Comparison of ENCODE assay signal across 17 cellular contexts in genomic region chr2:11757101-11757500, GRCh38. TPM values are rescaled to one million over a fixed set of nuclear protein-coding genes. Genes with fewer than 3 reads are reported as not detected.
DNase-seq lines count a peak whose midpoint lies in the region; ATAC-seq and TF ChIP-seq lines count a peak whose summit lies in the region.
"Had no signal": no experiment of that assay in that cellular context is flagged by ENCODE, and none has a peak within 500 bp of the region (broad histone marks: within the 10 kb centered on the region; RNA-seq: fewer than 3 reads in every experiment).

No MANE protein-coding gene starts in this region.

- peaks cover 87% of the 10 kb centered on the region for H3K4me1 Mint-ChIP-seq in activated T-cell treated with anti-CD3 and anti-CD28 coated beads, Interleukin-2, amount 50 U/mL, for 24 hours (ENCODE audit: low read depth)
- peaks cover 78% of the 10 kb centered on the region for H3K4me1 Mint-ChIP-seq in activated naive CD8-positive, alpha-beta T cell treated with anti-CD3 and anti-CD28 coated beads for 36 hours
- H3K4me1 Mint-ChIP-seq in stimulated activated memory B cell treated with anti-CD40 and anti-IgM and Interleukin-4, amounts not matched to agents 10 μg/mL and 1 μg/mL and 100 μg/mL, for 72 hours, result peaks cover 72% of the 10 kb centered on the region

- DNase-seq in activated T-cell treated with anti-CD3 and anti-CD28 coated beads, Interleukin-2, amount 50 U/mL, for 24 hours, result no peak
- no peak for DNase-seq in activated T-cell treated with anti-CD3 and anti-CD28 coated beads for 4 hours
- DNase-seq in NCI-H187 treated with DMSO at 0.1 percent for 48 hours (lab: John Stamatoyannopoulos, UW), result peak; percentile 78
- no peak for DNase-seq in activated naive CD8-positive, alpha-beta T cell treated with anti-CD3 and anti-CD28 coated beads for 36 hours
- no peak for DNase-seq in testis
- DNase-seq: activated CD8-positive, alpha-beta memory T cell treated with anti-CD3 and anti-CD28 coated beads for 24 hours; amygdala; cortex of kidney; DMS 273 treated with DMSO at 0.1 percent for 48 hours; heart right ventricle; kidney glomerular epithelial cell; NCI-H446 treated with DMSO at 0.1 percent for 48 hours; stimulated activated CD4-positive, alpha-beta T cell treated with anti-CD3 and anti-CD28 coated beads, Interleukin-15, amount 100 ng/mL, for 24 hours had no signal

- no peak for ATAC-seq in stimulated activated memory B cell treated with anti-CD40 and anti-IgM and Interleukin-4, amounts not matched to agents 10 μg/mL and 1 μg/mL and 100 μg/mL, for 72 hours
- ATAC-seq in HG03095 (IDR thresholded peaks at IDR 0.05; ENCODE audit: unreplicated experiment) (no peak), HG02870 (IDR thresholded peaks at IDR 0.05; ENCODE audit: unreplicated experiment) (no peak)
- ATAC-seq: heart right ventricle had no signal

- H3K4me1 ChIP-seq in testis, result peaks cover 24% of the 10 kb centered on the region

- peaks cover 32% of the 10 kb centered on the region for H3K36me3 Mint-ChIP-seq in activated T-cell treated with anti-CD3 and anti-CD28 coated beads, Interleukin-2, amount 50 U/mL, for 24 hours (ENCODE audit: low read depth)
- peaks cover 23% of the 10 kb centered on the region for H3K36me3 Mint-ChIP-seq in activated naive CD8-positive, alpha-beta T cell treated with anti-CD3 and anti-CD28 coated beads for 36 hours
- H3K36me3 Mint-ChIP-seq in stimulated activated memory B cell treated with anti-CD40 and anti-IgM and Interleukin-4, amounts not matched to agents 10 μg/mL and 1 μg/mL and 100 μg/mL, for 72 hours, result peaks cover 15% of the 10 kb centered on the region

- no peaks in the 10 kb centered on the region for H3K9me3 Mint-ChIP-seq in activated T-cell treated with anti-CD3 and anti-CD28 coated beads, Interleukin-2, amount 50 U/mL, for 24 hours
- peaks cover 5% of the 10 kb centered on the region for H3K9me3 Mint-ChIP-seq in activated naive CD8-positive, alpha-beta T cell treated with anti-CD3 and anti-CD28 coated beads for 36 hours
- H3K9me3 Mint-ChIP-seq in stimulated activated memory B cell treated with anti-CD40 and anti-IgM and Interleukin-4, amounts not matched to agents 10 μg/mL and 1 μg/mL and 100 μg/mL, for 72 hours, result no peaks in the 10 kb centered on the region

- intact Hi-C loops in testis (cut with DNase I; ENCODE audit: low total_unique reads), result no loop called here

- peak overlapping the region in 1 of 2 donors; percentile 33 for H3K27ac ChIP-seq in testis
- H3K27ac ChIP-seq: heart right ventricle had no signal

- no peak for TF ChIP-seq POLR2A in testis (IDR thresholded peaks at IDR 0.05)

- H3K9me3 ChIP-seq in testis, result no peaks in the 10 kb centered on the region
- H3K9me3 ChIP-seq: heart right ventricle had no signal

- H3K36me3 ChIP-seq in testis (ENCODE audit: low read depth, missing control alignments), result no peaks in the 10 kb centered on the region
- H3K36me3 ChIP-seq: heart right ventricle had no signal

- no peaks in the 10 kb centered on the region for H3K27me3 ChIP-seq in testis
- H3K27me3 ChIP-seq: heart right ventricle had no signal

- no peaks in the 10 kb centered on the region for H3K27me3 Mint-ChIP-seq in activated T-cell treated with anti-CD3 and anti-CD28 coated beads, Interleukin-2, amount 50 U/mL, for 24 hours
- no peaks in the 10 kb centered on the region for H3K27me3 Mint-ChIP-seq in activated naive CD8-positive, alpha-beta T cell treated with anti-CD3 and anti-CD28 coated beads for 36 hours
- H3K27me3 Mint-ChIP-seq in stimulated activated memory B cell treated with anti-CD40 and anti-IgM and Interleukin-4, amounts not matched to agents 10 μg/mL and 1 μg/mL and 100 μg/mL, for 72 hours, result no peaks in the 10 kb centered on the region
- H3K27me3 Mint-ChIP-seq: type B pancreatic cell had no signal

- 56 to 67% methylated on average over 4 of the region's 4 CpGs for WGBS in testis, 2 donors

- TF ChIP-seq CTCF in testis (IDR thresholded peaks at IDR 0.05), result no peak

- no peak overlapping the region for H3K4me3 ChIP-seq in testis
- H3K4me3 ChIP-seq: heart right ventricle had no signal

- peak overlapping the region; percentile 51 for H3K4me3 Mint-ChIP-seq in activated T-cell treated with anti-CD3 and anti-CD28 coated beads, Interleukin-2, amount 50 U/mL, for 24 hours
- H3K4me3 Mint-ChIP-seq in activated naive CD8-positive, alpha-beta T cell treated with anti-CD3 and anti-CD28 coated beads for 36 hours, result no peak overlapping the region
- H3K4me3 Mint-ChIP-seq in stimulated activated memory B cell treated with anti-CD40 and anti-IgM and Interleukin-4, amounts not matched to agents 10 μg/mL and 1 μg/mL and 100 μg/mL, for 72 hours, result no peak overlapping the region
- H3K4me3 Mint-ChIP-seq: type B pancreatic cell had no signal

- H3K27ac Mint-ChIP-seq in activated T-cell treated with anti-CD3 and anti-CD28 coated beads, Interleukin-2, amount 50 U/mL, for 24 hours, result peak overlapping the region; percentile 87
- peak overlapping the region; percentile 82 for H3K27ac Mint-ChIP-seq in activated naive CD8-positive, alpha-beta T cell treated with anti-CD3 and anti-CD28 coated beads for 36 hours
- peak overlapping the region; percentile 75 for H3K27ac Mint-ChIP-seq in stimulated activated memory B cell treated with anti-CD40 and anti-IgM and Interleukin-4, amounts not matched to agents 10 μg/mL and 1 μg/mL and 100 μg/mL, for 72 hours
- H3K27ac Mint-ChIP-seq: type B pancreatic cell had no signal

RNA-seq across cellular contexts. Expression of gene LPIN1, which starts 10.7 kb away (rescaled TPM):
- total RNA-seq in activated naive CD8-positive, alpha-beta T cell treated with anti-CD3 and anti-CD28 coated beads for 36 hours, result 10 to 100 TPM; 24.1 to 25.2 TPM
- 100 to 1,000 TPM in 1 of 2 donors, 10 to 100 TPM in 1; 90.0 to 198 TPM for total RNA-seq in testis
- polyA plus RNA-seq in testis (ENCODE audit: insufficient read depth, low read depth, low replicate concordance), result 169 TPM
